Comparison of ENCODE assay signal across 10 cellular contexts in the genomic region with DNA sequence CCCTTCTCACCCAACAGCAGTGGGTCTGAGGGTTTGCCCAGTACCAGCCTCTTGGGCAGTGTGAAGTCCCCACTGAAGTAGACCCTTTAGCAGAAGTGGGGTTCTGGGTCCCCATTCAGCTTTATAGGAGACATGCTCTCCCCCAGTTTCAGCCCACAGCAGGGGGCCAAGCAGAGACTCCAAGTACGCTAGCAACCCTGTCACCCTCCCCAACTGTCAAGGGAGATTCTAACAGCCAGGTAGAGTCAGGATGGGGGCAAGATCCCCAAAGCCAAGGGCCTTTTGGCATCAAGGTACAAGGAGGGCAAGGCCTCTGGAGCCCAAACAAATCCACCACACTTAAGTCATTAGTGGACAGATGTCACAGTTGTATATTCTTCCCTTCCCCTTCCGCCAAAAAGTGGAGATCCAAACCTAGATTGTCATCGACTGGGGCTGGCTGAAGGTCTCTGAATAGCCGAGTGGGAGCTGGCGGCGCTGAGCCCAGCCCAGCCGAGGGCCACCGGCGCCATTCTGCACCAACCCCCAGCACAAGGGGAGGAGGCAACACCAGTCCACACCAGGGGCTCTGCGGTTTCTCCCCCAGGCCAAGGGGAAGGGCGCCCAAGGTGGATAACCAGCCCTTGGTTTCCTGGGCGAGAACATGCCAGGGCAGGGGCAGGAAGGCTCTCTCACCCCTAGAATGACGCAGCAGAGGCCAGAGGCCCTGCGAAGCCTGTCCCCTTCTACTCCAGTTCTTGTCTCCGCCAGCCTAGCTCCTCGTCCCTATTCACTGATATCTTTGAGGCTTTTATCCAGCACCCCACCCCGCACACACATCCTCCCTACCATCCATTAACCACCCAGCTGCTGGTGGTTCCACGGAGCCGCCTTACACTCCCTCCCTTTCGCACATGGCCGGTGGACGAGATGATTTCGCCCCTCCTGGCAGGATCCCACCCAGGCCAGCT. TPM values are rescaled to one million over a fixed set of nuclear protein-coding genes. Genes with fewer than 3 reads are reported as not detected.
DNase-seq lines count a peak whose midpoint lies in the region; ATAC-seq and TF ChIP-seq lines count a peak whose summit lies in the region.
"Had no signal": no experiment of that assay in that cellular context is flagged by ENCODE, and none has a peak within 500 bp of the region (broad histone marks: within the 10 kb centered on the region; RNA-seq: fewer than 3 reads in every experiment).

No MANE protein-coding gene starts in this region.

- WGBS in gastroesophageal sphincter (ENCODE audit: low coverage in 1 of 2), 2 donors = 13% methylated on average over 3 of the region's 23 CpGs; no CpG with 5 or more reads in 1 of the 2 donors

- H3K36me3 ChIP-seq in BLaER1 treated with 17β-estradiol and CSF1 and Interleukin-3, amounts not matched to agents 10 nM and 100 nM = no peaks in the 10 kb centered on the region
- no peaks in the 10 kb centered on the region for H3K36me3 ChIP-seq in gastroesophageal sphincter

- ATAC-seq in T-cell (replicated peaks in 1 of 4) (no peak), gastroesophageal sphincter (peak; percentile 3), GM19452 (IDR thresholded peaks at IDR 0.05; ENCODE audit: unreplicated experiment) (no peak), GM18498 (IDR thresholded peaks at IDR 0.05; ENCODE audit: unreplicated experiment) (no peak)

- peak overlapping the region in 7 of 11 experiments; percentile 94 to 98 (median 98); a peak in 10 of 22 replicates for H3K4me2 ChIP-seq in BLaER1 treated with 17β-estradiol and CSF1 and Interleukin-3, amounts not matched to agents 10 nM and 100 nM

- H3K27ac ChIP-seq in BLaER1 treated with 17β-estradiol and CSF1 and Interleukin-3, amounts not matched to agents 10 nM and 100 nM = no peak overlapping the region
- H3K27ac ChIP-seq in gastroesophageal sphincter = peak overlapping the region; percentile 92 to 98 (median 98)

- H3K4me3 Mint-ChIP-seq in T-cell (peak overlapping the region; percentile 62 to 67 (median 65)), nephron (peak overlapping the region; percentile 76 to 85 (median 81))

- H3K27ac Mint-ChIP-seq in T-cell (no peak overlapping the region), nephron (peak overlapping the region in 2 of 3 experiments; percentile 51 to 82)

- H3K9ac ChIP-seq in BLaER1 treated with 17β-estradiol and CSF1 and Interleukin-3, amounts not matched to agents 10 nM and 100 nM = no peak overlapping the region

- no peak for TF ChIP-seq EP300 in gastroesophageal sphincter (IDR thresholded peaks at IDR 0.05)

- H3K9me3 Mint-ChIP-seq in T-cell (no peaks in the 10 kb centered on the region), nephron (no peaks in the 10 kb centered on the region)

- peaks cover 31 to 44% of the 10 kb centered on the region in 2 donors for H3K27me3 Mint-ChIP-seq in T-cell
- peaks cover 22% of the 10 kb centered on the region for H3K27me3 Mint-ChIP-seq in nephron (ENCODE audit: low read depth)

- POLR2A ChIA-PET in T-cell (lab: Charles Lee) = no interaction called here

- DNase-seq in T-cell = no peak
- DNase-seq in middle frontal gyrus (ENCODE audit: extremely low spot score, low spot score) = no peak
- no peak for DNase-seq in DMS53 (lab: John Stamatoyannopoulos, UW)
- DNase-seq: NCI-H187 had no signal

- TF ChIP-seq CTCF in gastroesophageal sphincter (IDR thresholded peaks at IDR 0.05) (no peak), nephron (IDR thresholded peaks at IDR 0.05; ENCODE audit: unreplicated experiment in 3 of 3) (no peak)

- H3K36me3 Mint-ChIP-seq in T-cell = no peaks in the 10 kb centered on the region
- H3K36me3 Mint-ChIP-seq in nephron (ENCODE audit: low read depth) = no peaks in the 10 kb centered on the region

- H3K4me3 ChIP-seq in BLaER1 treated with 17β-estradiol and CSF1 and Interleukin-3, amounts not matched to agents 10 nM and 100 nM = peak overlapping the region in 8 of 10 experiments; percentile 66 to 77 (median 69); a peak in 12 of 20 replicates
- H3K4me3 ChIP-seq in gastroesophageal sphincter = peak overlapping the region; percentile 68 to 76

- H3K4me1 ChIP-seq in BLaER1 treated with 17β-estradiol and CSF1 and Interleukin-3, amounts not matched to agents 10 nM and 100 nM = peaks cover 0 to 26% (median 10%) of the 10 kb centered on the region in 10 experiments; a peak in 9 of 20 replicates
- H3K4me1 ChIP-seq in gastroesophageal sphincter = peaks cover 0 to 75% (median 10%) of the 10 kb centered on the region in 3 donors

- CTCF ChIA-PET in T-cell (lab: Charles Lee) = no interaction called here

- H4K20me1 ChIP-seq in BLaER1 treated with 17β-estradiol and CSF1 and Interleukin-3, amounts not matched to agents 10 nM and 100 nM = peaks cover 0 to 23% (median 14%) of the 10 kb centered on the region in 11 experiments; a peak in 13 of 22 replicates

- no peaks in the 10 kb centered on the region; a peak in 1 of 22 replicates for H3K9me3 ChIP-seq in BLaER1 treated with 17β-estradiol and CSF1 and Interleukin-3, amounts not matched to agents 10 nM and 100 nM (replicated peaks in 1 of 11)
- H3K9me3 ChIP-seq in gastroesophageal sphincter = no peaks in the 10 kb centered on the region

- no peak for TF ChIP-seq POLR2A in gastroesophageal sphincter (IDR thresholded peaks at IDR 0.05)

- H3K4me1 Mint-ChIP-seq in T-cell (peaks cover 3 to 11% (median 6%) of the 10 kb centered on the region in 3 donors), nephron (peaks cover 10% of the 10 kb centered on the region)

- peaks cover 52 to 69% (median 65%) of the 10 kb centered on the region in 11 experiments for H3K27me3 ChIP-seq in BLaER1 treated with 17β-estradiol and CSF1 and Interleukin-3, amounts not matched to agents 10 nM and 100 nM
- no peaks in the 10 kb centered on the region for H3K27me3 ChIP-seq in gastroesophageal sphincter

RNA-seq across cellular contexts. Expression of gene RBPMS2, which starts 1.5 kb away (rescaled TPM):
- total RNA-seq in T-cell = under 1 TPM in 3 of 5 donors, not detected in 2; 0.16 to 0.26 (median 0.20) TPM
- 10 to 100 TPM; 14.6 to 47.8 (median 33.9) TPM for total RNA-seq in gastroesophageal sphincter
- total RNA-seq: T-helper 1 cell treated with Interleukin-12 subunit alpha and Interleukin-12 subunit beta and Interleukin-4 antibody, amounts not matched to agents 30 ng/mL and 1 ng/mL, for 36 hours had no signal

RNA-seq across cellular contexts. Expression of gene PIF1, which starts 51.6 kb away (rescaled TPM):
- total RNA-seq in T-cell = 1 to 10 TPM in 3 of 5 donors, under 1 TPM in 2; 0.88 to 4.1 (median 1.1) TPM
- 1 to 10 TPM; 1.6 to 3.4 (median 2.3) TPM for total RNA-seq in gastroesophageal sphincter

Comparison
In these comparisons a context has a peak if more than half of its experiments do, and no peak if none do; other contexts are left out.
1. H3K27ac ChIP-seq: peak in gastroesophageal sphincter (4 of 4); none in BLaER1 treated with 17β-estradiol and CSF1 and Interleukin-3, amounts not matched to agents 10 nM and 100 nM (0 of 11).
2. H3K27ac Mint-ChIP-seq: peak in nephron (2 of 3); none in T-cell (0 of 2).
3. RNA of gene RBPMS2, which starts 1.5 kb away (total RNA-seq): 14.6 to 47.8 TPM in gastroesophageal sphincter; 0.16 to 0.26 TPM in T-cell; every median in the first group is over 10 times any median in the second.